In the genomic region with DNA sequence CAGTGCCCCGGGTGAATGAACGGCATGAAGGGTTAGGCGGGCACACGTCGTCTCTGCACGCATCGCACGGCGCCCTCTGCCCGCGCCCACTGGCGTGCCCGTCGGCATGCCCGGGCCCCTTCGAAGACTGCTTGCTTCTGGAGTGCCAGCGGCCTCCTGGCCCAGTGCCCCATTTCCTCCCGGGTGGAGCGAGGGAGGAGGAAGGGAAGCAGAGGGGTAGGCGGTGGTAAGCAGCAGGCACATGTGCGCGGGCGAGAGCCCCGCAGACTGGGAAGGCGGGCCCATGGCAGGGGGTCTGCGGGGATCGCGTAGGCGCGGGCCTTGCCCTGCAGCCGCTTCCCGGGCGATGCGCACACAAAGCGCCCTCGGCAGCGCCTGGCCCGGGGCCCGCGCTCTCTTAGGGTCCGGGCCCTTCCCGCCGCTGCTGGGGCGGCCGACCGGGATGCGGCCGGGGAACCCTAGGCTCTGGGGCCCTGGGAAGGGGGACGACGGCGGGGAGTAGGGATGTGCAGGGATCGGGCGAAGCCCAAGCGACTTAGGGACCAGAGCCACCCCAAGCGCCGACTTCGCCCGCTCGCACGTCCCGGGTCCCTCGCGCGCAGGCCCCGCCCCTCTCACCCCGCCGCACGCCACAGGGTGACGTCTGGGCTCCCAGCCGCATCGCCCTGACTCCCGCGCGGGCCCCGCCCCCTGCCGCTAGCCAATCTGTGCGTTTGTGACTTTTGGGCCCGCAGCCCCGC, we compare ENCODE assay signal across 8 cellular contexts. TPM values are rescaled to one million over a fixed set of nuclear protein-coding genes. Genes with fewer than 3 reads are reported as not detected.
DNase-seq lines count a peak whose midpoint lies in the region; ATAC-seq and TF ChIP-seq lines count a peak whose summit lies in the region.

No MANE protein-coding gene starts in this region.

- intact Hi-C loops in Caco-2 (cut with micrococcal nuclease; ENCODE audit: unreplicated experiment), result loop anchor here (10.0 kb wide), 1 partner anchor 403 kb away; a partner anchor contains a TSS

- H3K36me3 ChIP-seq in Caco-2 (ENCODE audit: control insufficient read depth, insufficient read depth, low read length), result peaks cover 2% of the 10 kb centered on the region; the same call in 1 of the 2 replicates
- peaks cover 3% of the 10 kb centered on the region for H3K36me3 ChIP-seq in neuron (ENCODE audit: insufficient read depth, low read length)

- no peaks in the 10 kb centered on the region; the same call in 1 of the 2 replicates for H3K4me1 ChIP-seq in Caco-2
- peaks cover 19% of the 10 kb centered on the region for H3K4me1 ChIP-seq in neuron (ENCODE audit: insufficient read depth, low read length)

- H3K27me3 ChIP-seq in Caco-2 (replicated peaks; ENCODE audit: control insufficient read depth, insufficient read depth, low read length) (no peaks in the 10 kb centered on the region), neuron (ENCODE audit: insufficient read depth, low read length) (no peaks in the 10 kb centered on the region)

- in situ Hi-C loops in GM13977 (cut with MboI; ENCODE audit: low pct_unique_long_range_greater_than_20kb, low sequenced_read_pairs, unreplicated experiment), result no loop called here

- DNase-seq in Caco-2 (no peak), KG1 (lab: John Stamatoyannopoulos, UW) (peak; percentile 97), fibroblast of peridontal ligament (ENCODE audit: extremely low read depth) (peak; percentile 54), GM13977 (ENCODE audit: low spot score) (no peak)
- no peak for DNase-seq in activated T-cell treated with anti-CD3 and anti-CD28 coated beads, Interleukin-2, amount 50 U/mL, for 24 hours

- H3K9me3 ChIP-seq in Caco-2 (no peaks in the 10 kb centered on the region), neuron (ENCODE audit: low read length) (no peaks in the 10 kb centered on the region)

- BruUV-seq in Caco-2 (replicated peaks; lab: Mats Ljungman, UMichigan), result no TSS peak

- peak; percentile 67 for ATAC-seq in GM19455 (IDR thresholded peaks at IDR 0.05; ENCODE audit: unreplicated experiment)
- ATAC-seq in HG03039 (IDR thresholded peaks at IDR 0.05; ENCODE audit: unreplicated experiment), result no peak

- H2AFZ ChIP-seq in neuron (ENCODE audit: low read depth, low read length), result no peak overlapping the region

- CTCF ChIA-PET in Caco-2 (lab: Charles Lee), result interaction anchor here (0.6 kb wide), 1 partner anchor 829 kb away, joined by 3 read pairs; no protein-coding TSS in a partner anchor

- TF ChIP-seq CTCF in Caco-2 (IDR thresholded peaks at IDR 0.05; ENCODE audit: insufficient read depth in 1 of 2, low read depth in 1 of 2, low read length in 1 of 2, severe bottlenecking in 1 of 2, unreplicated experiment in 1 of 2) (no peak), GM13977 (IDR thresholded peaks at IDR 0.05; ENCODE audit: extremely low read depth, insufficient read depth, missing control alignments) (no peak)

- H3K27me3 Mint-ChIP-seq in Caco-2 (ENCODE audit: insufficient read depth, unreplicated experiment), result no peaks in the 10 kb centered on the region
- no peaks in the 10 kb centered on the region for H3K27me3 Mint-ChIP-seq in activated T-cell treated with anti-CD3 and anti-CD28 coated beads, Interleukin-2, amount 50 U/mL, for 24 hours

- H3K36me3 Mint-ChIP-seq in Caco-2 (ENCODE audit: insufficient read depth, unreplicated experiment), result peaks cover 50% of the 10 kb centered on the region
- peaks cover 24% of the 10 kb centered on the region for H3K36me3 Mint-ChIP-seq in activated T-cell treated with anti-CD3 and anti-CD28 coated beads, Interleukin-2, amount 50 U/mL, for 24 hours (ENCODE audit: low read depth)

- peak overlapping the region; percentile 69 for H3K27ac Mint-ChIP-seq in Caco-2 (ENCODE audit: unreplicated experiment)
- peak overlapping the region; percentile 91 for H3K27ac Mint-ChIP-seq in activated T-cell treated with anti-CD3 and anti-CD28 coated beads, Interleukin-2, amount 50 U/mL, for 24 hours

- peak overlapping the region; percentile 64 for H3K4me3 Mint-ChIP-seq in Caco-2 (ENCODE audit: unreplicated experiment)
- peak overlapping the region; percentile 86 for H3K4me3 Mint-ChIP-seq in activated T-cell treated with anti-CD3 and anti-CD28 coated beads, Interleukin-2, amount 50 U/mL, for 24 hours

- H3K4me3 ChIP-seq in Caco-2 (ENCODE audit: low read depth, low read length) (peak overlapping the region; percentile 49), neuron (ENCODE audit: low read length) (peak overlapping the region; percentile 57)

- POLR2A ChIA-PET in Caco-2 (lab: Charles Lee), result interaction anchor here (0.6 to 1.5 kb wide), 3 partner anchors 7 to 20 kb away, joined by 3 to 5 read pairs (median 3); a partner anchor contains a TSS

- H3K9me3 Mint-ChIP-seq in Caco-2 (ENCODE audit: unreplicated experiment), result no peaks in the 10 kb centered on the region
- H3K9me3 Mint-ChIP-seq in activated T-cell treated with anti-CD3 and anti-CD28 coated beads, Interleukin-2, amount 50 U/mL, for 24 hours, result no peaks in the 10 kb centered on the region

- H3K4me1 Mint-ChIP-seq in Caco-2 (ENCODE audit: low read depth, unreplicated experiment), result peaks cover 6% of the 10 kb centered on the region
- peaks cover 31% of the 10 kb centered on the region for H3K4me1 Mint-ChIP-seq in activated T-cell treated with anti-CD3 and anti-CD28 coated beads, Interleukin-2, amount 50 U/mL, for 24 hours (ENCODE audit: low read depth)

RNA-seq across cellular contexts. Expression of a gene that starts 0.9 kb away (rescaled TPM):
- 67.2 and 70.1 TPM in 2 replicates for total RNA-seq in Caco-2 (2022)

RNA-seq across cellular contexts. Expression of a gene that starts 3.8 kb away (rescaled TPM):
- total RNA-seq in Caco-2 (2022), result 546 and 634 TPM in 2 replicates

RNA-seq across cellular contexts. Expression of a gene that starts 19.9 kb away (rescaled TPM):
- total RNA-seq in Caco-2 (2022), result 2,081 and 2,086 TPM in 2 replicates

RNA-seq across cellular contexts. Expression of a gene that starts 30.8 kb away (rescaled TPM):
- total RNA-seq in Caco-2 (2022), result 8.8 and 9.7 TPM in 2 replicates

RNA-seq across cellular contexts. Expression of a gene that starts 33.1 kb away (rescaled TPM):
- 30.2 and 34.0 TPM in 2 replicates for total RNA-seq in Caco-2 (2022)

Comparison
In these comparisons a context has a peak if more than half of its experiments do, and no peak if none do; other contexts are left out.
1. DNase-seq: peak in KG1 (single experiment) and fibroblast of peridontal ligament (single experiment); none in Caco-2 (0 of 2), activated T-cell treated with anti-CD3 and anti-CD28 coated beads, Interleukin-2, amount 50 U/mL, for 24 hours (single experiment) and GM13977 (single experiment).